1 cellular context compared by ENCODE assay signal in the genomic region with DNA sequence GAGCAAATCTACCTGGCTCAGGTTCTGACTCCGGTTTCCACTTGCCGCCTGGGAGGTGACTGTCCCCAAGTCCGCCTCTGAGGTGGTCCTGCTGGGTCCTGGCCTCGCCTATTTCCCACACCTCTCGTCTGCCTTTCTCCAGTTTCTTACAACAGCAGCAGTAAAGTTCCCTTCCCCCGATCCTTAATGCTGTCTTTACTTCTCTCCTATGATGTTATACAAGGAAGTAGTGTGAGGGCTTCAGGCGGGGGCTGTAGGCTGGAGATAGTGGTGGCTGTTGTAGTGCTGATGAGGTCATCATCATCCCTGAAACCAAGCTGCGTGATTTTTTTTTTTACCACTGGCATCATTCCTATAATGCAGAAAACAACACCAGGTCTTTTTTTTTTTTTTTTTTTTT.
TF ChIP-seq lines count a peak whose summit lies in the region.

No MANE protein-coding gene starts in this region.

TF ChIP-seq in H1, 55 proteins besides CTCF, POLR2A, EP300 and RAD21:
- TF ChIP-seq CBX8 (IDR thresholded peaks at IDR 0.05; ENCODE audit: borderline replicate concordance, low read depth, low read length) = no peak
- TF ChIP-seq ASH2L (IDR thresholded peaks at IDR 0.05; ENCODE audit: low read length) = no peak
- TF ChIP-seq CBX5 (IDR thresholded peaks at IDR 0.05; ENCODE audit: low read depth, low read length) = no peak
- TF ChIP-seq, protein P1, sequence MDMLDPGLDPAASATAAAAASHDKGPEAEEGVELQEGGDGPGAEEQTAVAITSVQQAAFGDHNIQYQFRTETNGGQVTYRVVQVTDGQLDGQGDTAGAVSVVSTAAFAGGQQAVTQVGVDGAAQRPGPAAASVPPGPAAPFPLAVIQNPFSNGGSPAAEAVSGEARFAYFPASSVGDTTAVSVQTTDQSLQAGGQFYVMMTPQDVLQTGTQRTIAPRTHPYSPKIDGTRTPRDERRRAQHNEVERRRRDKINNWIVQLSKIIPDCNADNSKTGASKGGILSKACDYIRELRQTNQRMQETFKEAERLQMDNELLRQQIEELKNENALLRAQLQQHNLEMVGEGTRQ (IDR thresholded peaks at IDR 0.05; ENCODE audit: low read length) = no peak
- TF ChIP-seq BCL11A (IDR thresholded peaks at IDR 0.05; ENCODE audit: low read depth in 2 of 2, low read length in 2 of 2) = no peak
- no peak for TF ChIP-seq CHD1 (IDR thresholded peaks at IDR 0.05; ENCODE audit: low read depth, low read length)
- TF ChIP-seq SP1 (IDR thresholded peaks at IDR 0.05; ENCODE audit: low read depth, low read length) = no peak
- no peak for TF ChIP-seq SRF (IDR thresholded peaks at IDR 0.05; ENCODE audit: low read depth, low read length)
- TF ChIP-seq, protein P2, sequence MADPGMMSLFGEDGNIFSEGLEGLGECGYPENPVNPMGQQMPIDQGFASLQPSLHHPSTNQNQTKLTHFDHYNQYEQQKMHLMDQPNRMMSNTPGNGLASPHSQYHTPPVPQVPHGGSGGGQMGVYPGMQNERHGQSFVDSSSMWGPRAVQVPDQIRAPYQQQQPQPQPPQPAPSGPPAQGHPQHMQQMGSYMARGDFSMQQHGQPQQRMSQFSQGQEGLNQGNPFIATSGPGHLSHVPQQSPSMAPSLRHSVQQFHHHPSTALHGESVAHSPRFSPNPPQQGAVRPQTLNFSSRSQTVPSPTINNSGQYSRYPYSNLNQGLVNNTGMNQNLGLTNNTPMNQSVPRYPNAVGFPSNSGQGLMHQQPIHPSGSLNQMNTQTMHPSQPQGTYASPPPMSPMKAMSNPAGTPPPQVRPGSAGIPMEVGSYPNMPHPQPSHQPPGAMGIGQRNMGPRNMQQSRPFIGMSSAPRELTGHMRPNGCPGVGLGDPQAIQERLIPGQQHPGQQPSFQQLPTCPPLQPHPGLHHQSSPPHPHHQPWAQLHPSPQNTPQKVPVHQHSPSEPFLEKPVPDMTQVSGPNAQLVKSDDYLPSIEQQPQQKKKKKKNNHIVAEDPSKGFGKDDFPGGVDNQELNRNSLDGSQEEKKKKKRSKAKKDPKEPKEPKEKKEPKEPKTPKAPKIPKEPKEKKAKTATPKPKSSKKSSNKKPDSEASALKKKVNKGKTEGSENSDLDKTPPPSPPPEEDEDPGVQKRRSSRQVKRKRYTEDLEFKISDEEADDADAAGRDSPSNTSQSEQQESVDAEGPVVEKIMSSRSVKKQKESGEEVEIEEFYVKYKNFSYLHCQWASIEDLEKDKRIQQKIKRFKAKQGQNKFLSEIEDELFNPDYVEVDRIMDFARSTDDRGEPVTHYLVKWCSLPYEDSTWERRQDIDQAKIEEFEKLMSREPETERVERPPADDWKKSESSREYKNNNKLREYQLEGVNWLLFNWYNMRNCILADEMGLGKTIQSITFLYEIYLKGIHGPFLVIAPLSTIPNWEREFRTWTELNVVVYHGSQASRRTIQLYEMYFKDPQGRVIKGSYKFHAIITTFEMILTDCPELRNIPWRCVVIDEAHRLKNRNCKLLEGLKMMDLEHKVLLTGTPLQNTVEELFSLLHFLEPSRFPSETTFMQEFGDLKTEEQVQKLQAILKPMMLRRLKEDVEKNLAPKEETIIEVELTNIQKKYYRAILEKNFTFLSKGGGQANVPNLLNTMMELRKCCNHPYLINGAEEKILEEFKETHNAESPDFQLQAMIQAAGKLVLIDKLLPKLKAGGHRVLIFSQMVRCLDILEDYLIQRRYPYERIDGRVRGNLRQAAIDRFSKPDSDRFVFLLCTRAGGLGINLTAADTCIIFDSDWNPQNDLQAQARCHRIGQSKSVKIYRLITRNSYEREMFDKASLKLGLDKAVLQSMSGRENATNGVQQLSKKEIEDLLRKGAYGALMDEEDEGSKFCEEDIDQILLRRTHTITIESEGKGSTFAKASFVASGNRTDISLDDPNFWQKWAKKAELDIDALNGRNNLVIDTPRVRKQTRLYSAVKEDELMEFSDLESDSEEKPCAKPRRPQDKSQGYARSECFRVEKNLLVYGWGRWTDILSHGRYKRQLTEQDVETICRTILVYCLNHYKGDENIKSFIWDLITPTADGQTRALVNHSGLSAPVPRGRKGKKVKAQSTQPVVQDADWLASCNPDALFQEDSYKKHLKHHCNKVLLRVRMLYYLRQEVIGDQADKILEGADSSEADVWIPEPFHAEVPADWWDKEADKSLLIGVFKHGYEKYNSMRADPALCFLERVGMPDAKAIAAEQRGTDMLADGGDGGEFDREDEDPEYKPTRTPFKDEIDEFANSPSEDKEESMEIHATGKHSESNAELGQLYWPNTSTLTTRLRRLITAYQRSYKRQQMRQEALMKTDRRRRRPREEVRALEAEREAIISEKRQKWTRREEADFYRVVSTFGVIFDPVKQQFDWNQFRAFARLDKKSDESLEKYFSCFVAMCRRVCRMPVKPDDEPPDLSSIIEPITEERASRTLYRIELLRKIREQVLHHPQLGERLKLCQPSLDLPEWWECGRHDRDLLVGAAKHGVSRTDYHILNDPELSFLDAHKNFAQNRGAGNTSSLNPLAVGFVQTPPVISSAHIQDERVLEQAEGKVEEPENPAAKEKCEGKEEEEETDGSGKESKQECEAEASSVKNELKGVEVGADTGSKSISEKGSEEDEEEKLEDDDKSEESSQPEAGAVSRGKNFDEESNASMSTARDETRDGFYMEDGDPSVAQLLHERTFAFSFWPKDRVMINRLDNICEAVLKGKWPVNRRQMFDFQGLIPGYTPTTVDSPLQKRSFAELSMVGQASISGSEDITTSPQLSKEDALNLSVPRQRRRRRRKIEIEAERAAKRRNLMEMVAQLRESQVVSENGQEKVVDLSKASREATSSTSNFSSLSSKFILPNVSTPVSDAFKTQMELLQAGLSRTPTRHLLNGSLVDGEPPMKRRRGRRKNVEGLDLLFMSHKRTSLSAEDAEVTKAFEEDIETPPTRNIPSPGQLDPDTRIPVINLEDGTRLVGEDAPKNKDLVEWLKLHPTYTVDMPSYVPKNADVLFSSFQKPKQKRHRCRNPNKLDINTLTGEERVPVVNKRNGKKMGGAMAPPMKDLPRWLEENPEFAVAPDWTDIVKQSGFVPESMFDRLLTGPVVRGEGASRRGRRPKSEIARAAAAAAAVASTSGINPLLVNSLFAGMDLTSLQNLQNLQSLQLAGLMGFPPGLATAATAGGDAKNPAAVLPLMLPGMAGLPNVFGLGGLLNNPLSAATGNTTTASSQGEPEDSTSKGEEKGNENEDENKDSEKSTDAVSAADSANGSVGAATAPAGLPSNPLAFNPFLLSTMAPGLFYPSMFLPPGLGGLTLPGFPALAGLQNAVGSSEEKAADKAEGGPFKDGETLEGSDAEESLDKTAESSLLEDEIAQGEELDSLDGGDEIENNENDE (IDR thresholded peaks at IDR 0.05; ENCODE audit: insufficient replicate concordance, low read length) = no peak
- no peak for TF ChIP-seq ZNF274 (IDR thresholded peaks at IDR 0.05; ENCODE audit: borderline replicate concordance, extremely low read depth, low read length)
- no peak for TF ChIP-seq TAF1 (IDR thresholded peaks at IDR 0.05; ENCODE audit: low read depth, low read length)
- TF ChIP-seq GABPA (IDR thresholded peaks at IDR 0.05; ENCODE audit: borderline replicate concordance, insufficient read depth, low read length) = no peak
- no peak for TF ChIP-seq KDM1A (IDR thresholded peaks at IDR 0.05; ENCODE audit: borderline replicate concordance, low read length)
- no peak for TF ChIP-seq TBP (IDR thresholded peaks at IDR 0.05; ENCODE audit: low read depth, low read length)
- TF ChIP-seq, protein P3, sequence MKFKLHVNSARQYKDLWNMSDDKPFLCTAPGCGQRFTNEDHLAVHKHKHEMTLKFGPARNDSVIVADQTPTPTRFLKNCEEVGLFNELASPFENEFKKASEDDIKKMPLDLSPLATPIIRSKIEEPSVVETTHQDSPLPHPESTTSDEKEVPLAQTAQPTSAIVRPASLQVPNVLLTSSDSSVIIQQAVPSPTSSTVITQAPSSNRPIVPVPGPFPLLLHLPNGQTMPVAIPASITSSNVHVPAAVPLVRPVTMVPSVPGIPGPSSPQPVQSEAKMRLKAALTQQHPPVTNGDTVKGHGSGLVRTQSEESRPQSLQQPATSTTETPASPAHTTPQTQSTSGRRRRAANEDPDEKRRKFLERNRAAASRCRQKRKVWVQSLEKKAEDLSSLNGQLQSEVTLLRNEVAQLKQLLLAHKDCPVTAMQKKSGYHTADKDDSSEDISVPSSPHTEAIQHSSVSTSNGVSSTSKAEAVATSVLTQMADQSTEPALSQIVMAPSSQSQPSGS (IDR thresholded peaks at IDR 0.05; ENCODE audit: low read length) = no peak
- no peak for TF ChIP-seq RXRA (IDR thresholded peaks at IDR 0.05; ENCODE audit: insufficient read depth, low read depth, low read length)
- no peak for TF ChIP-seq TEAD4 (IDR thresholded peaks at IDR 0.05; ENCODE audit: low read depth, low read length)
- no peak for TF ChIP-seq EGR1 (IDR thresholded peaks at IDR 0.05; ENCODE audit: borderline replicate concordance, low read depth, low read length)
- TF ChIP-seq JUND (IDR thresholded peaks at IDR 0.05; ENCODE audit: low read length) = no peak
- no peak for TF ChIP-seq KDM4A (IDR thresholded peaks at IDR 0.05; ENCODE audit: low read depth, low read length, severe bottlenecking)
TF ChIP-seq in H1: peak in this region for 0.
